ENCODE assay signal across 27 cellular contexts in genomic region chr18:55908790-55909408, GRCh38.
DNase-seq lines count a peak whose midpoint lies in the region; ATAC-seq, FAIRE-seq and TF ChIP-seq lines count a peak whose summit lies in the region.
"Had no signal": no experiment of that assay in that cellular context is flagged by ENCODE, and none has a peak within 500 bp of the region (broad histone marks: within the 10 kb centered on the region; RNA-seq: fewer than 3 reads in every experiment).

No MANE protein-coding gene starts in this region.

- no peaks in the 10 kb centered on the region for H3K36me3 Mint-ChIP-seq in T-cell
- H3K36me3 Mint-ChIP-seq: activated naive CD8-positive, alpha-beta T cell; natural killer cell had no signal

- no peaks in the 10 kb centered on the region for H3K36me3 ChIP-seq in HEK293 (ENCODE audit: control insufficient read depth in 2 of 2, insufficient read depth in 1 of 2, low read length in 2 of 2)
- H3K36me3 ChIP-seq: BLaER1 treated with 17β-estradiol and CSF1 and Interleukin-3, amounts not matched to agents 10 nM and 100 nM; right lobe of liver had no signal

- H3K27ac ChIP-seq in A549 (no peak overlapping the region), HEK293 (ENCODE audit: extremely low read depth, low read depth, low read length) (no peak overlapping the region)
- H3K27ac ChIP-seq: BLaER1 treated with 17β-estradiol and CSF1 and Interleukin-3, amounts not matched to agents 10 nM and 100 nM; GM23248; parathyroid adenoma; right lobe of liver had no signal

- POLR2A ChIA-PET in A549 (lab: Yijun Ruan, JAX) = no interaction called here
- POLR2A ChIA-PET in HEK293 (lab: Yijun Ruan, JAX) = no interaction called here
- POLR2A ChIA-PET in T-cell (lab: Charles Lee) = interaction anchor here in 1 of 2 donors (0.6 kb wide), 1 partner anchor 53 kb away, joined by 3 read pairs; no protein-coding TSS in a partner anchor

- TF ChIP-seq POLR2A in A549 (IDR thresholded peaks at IDR 0.05; ENCODE audit: low read length) = no peak

- no peak for TF ChIP-seq CTCF in A549 (IDR thresholded peaks at IDR 0.05)
- TF ChIP-seq CTCF in HEK293 (tag by site-specific recombination; IDR thresholded peaks at IDR 0.05) = no peak

- no peak for DNase-seq in A549 (ENCODE audit: low read depth in 1 of 2, low spot score in 1 of 2)
- DNase-seq in OCI-M1 (lab: John Stamatoyannopoulos, UW) = peak; percentile 48
- DNase-seq in left kidney (ENCODE audit: low read depth, low spot score) = peak; percentile 73
- no peak for DNase-seq in activated CD4-positive, alpha-beta T cell treated with anti-CD3 and anti-CD28 coated beads, Interleukin-2, amount 50 U/mL, for 1 hour
- DNase-seq in HPDE6-E6E7 (ENCODE audit: extremely low spot score) = no peak
- no peak for DNase-seq in T-cell
- DNase-seq: activated CD4-positive, alpha-beta T cell treated with anti-CD3 and anti-CD28 coated beads for 36 hours; Caco-2; cerebellar nuclear complex; DMS79 treated with DMSO at 0.1 percent for 48 hours; GM23248; KG1; natural killer cell; NCI-H1930; NCI-H2227 treated with DMSO at 0.1 percent for 48 hours; NCI-H748 treated with DMSO at 0.1 percent for 48 hours; right lobe of liver; substantia nigra; T-helper 1 cell had no signal

- no peak overlapping the region for H3K27ac Mint-ChIP-seq in T-cell
- H3K27ac Mint-ChIP-seq: activated CD4-positive, alpha-beta T cell treated with anti-CD3 and anti-CD28 coated beads for 36 hours; activated naive CD8-positive, alpha-beta T cell; activated T-helper 1 cell treated with anti-CD3 and anti-CD28 coated beads, Interleukin-12 subunit alpha, Interleukin-12 subunit beta, Interleukin-2, Interleukin-4 antibody, amounts not matched to agents 30 ng/mL and 10 ng/mL and 1 ng/mL, durations not matched to agents 14 hours and 24 hours and 36 hours; natural killer cell had no signal

- CTCF ChIA-PET in A549 (lab: Yijun Ruan, JAX) = no interaction called here
- CTCF ChIA-PET in HEK293 (lab: Yijun Ruan, JAX) = no interaction called here
- CTCF ChIA-PET in T-cell (lab: Charles Lee) = no interaction called here

- ATAC-seq in A549 (no peak), T-cell (replicated peaks in 1 of 4) (no peak), HG03442 (IDR thresholded peaks at IDR 0.05; ENCODE audit: unreplicated experiment) (no peak)
- ATAC-seq: activated CD4-positive, alpha-beta T cell treated with anti-CD3 and anti-CD28 coated beads for 36 hours; natural killer cell had no signal

- no peak overlapping the region for H3K4me3 Mint-ChIP-seq in T-cell
- H3K4me3 Mint-ChIP-seq: activated CD4-positive, alpha-beta T cell treated with anti-CD3 and anti-CD28 coated beads for 36 hours; activated naive CD8-positive, alpha-beta T cell; activated T-helper 1 cell treated with anti-CD3 and anti-CD28 coated beads, Interleukin-12 subunit alpha, Interleukin-12 subunit beta, Interleukin-2, Interleukin-4 antibody, amounts not matched to agents 30 ng/mL and 10 ng/mL and 1 ng/mL, durations not matched to agents 14 hours and 24 hours and 36 hours; natural killer cell had no signal

- TF ChIP-seq EP300 in A549 (IDR thresholded peaks at IDR 0.05) = no peak

- no peak for TF ChIP-seq RAD21 in A549 (conservative IDR thresholded peaks at IDR 0.05 in 1 of 2, IDR thresholded peaks at IDR 0.05 in 1 of 2)

- peak overlapping the region; percentile 44 for H3K4me2 ChIP-seq in A549
- H3K4me2 ChIP-seq: BLaER1 treated with 17β-estradiol and CSF1 and Interleukin-3, amounts not matched to agents 10 nM and 100 nM had no signal

- no peaks in the 10 kb centered on the region for H3K4me1 ChIP-seq in A549
- peaks cover 5% of the 10 kb centered on the region; the same call in 1 of the 2 replicates for H3K4me1 ChIP-seq in HEK293 (ENCODE audit: control insufficient read depth, insufficient read depth, low read length)
- H3K4me1 ChIP-seq: Caco-2, parathyroid adenoma, right lobe of liver had no signal

- H3K9me3 ChIP-seq in A549 (no peaks in the 10 kb centered on the region), HEK293 (ENCODE audit: control insufficient read depth, insufficient read depth, low read depth, low read length) (no peaks in the 10 kb centered on the region)
- H3K9me3 ChIP-seq: Caco-2, right lobe of liver had no signal

- H3K4me3 ChIP-seq in A549 (no peak overlapping the region), HEK293 (ENCODE audit: low read depth, low read length) (no peak overlapping the region)
- H3K4me3 ChIP-seq: BLaER1 treated with 17β-estradiol and CSF1 and Interleukin-3, amounts not matched to agents 10 nM and 100 nM; GM23248; right lobe of liver had no signal

- peaks cover 0 to 2% (median 0%) of the 10 kb centered on the region in 3 donors for H3K4me1 Mint-ChIP-seq in T-cell
- H3K4me1 Mint-ChIP-seq: natural killer cell had no signal

- FAIRE-seq in A549 (lab: Jason Lieb, UNC) = no peak
- FAIRE-seq: A204.1, GM12891 had no signal

- peaks cover 0 to 5% (median 5%) of the 10 kb centered on the region in 3 donors for H3K9me3 Mint-ChIP-seq in T-cell
- H3K9me3 Mint-ChIP-seq: activated T-helper 1 cell treated with anti-CD3 and anti-CD28 coated beads, Interleukin-12 subunit alpha, Interleukin-12 subunit beta, Interleukin-2, Interleukin-4 antibody, amounts not matched to agents 30 ng/mL and 10 ng/mL and 1 ng/mL, durations not matched to agents 14 hours and 24 hours and 36 hours had no signal

- WGBS in A549 (ENCODE audit: missing lambda C conversion rate) = 39% methylated on average over 5 of the region's 5 CpGs

- no peaks in the 10 kb centered on the region for H3K27me3 Mint-ChIP-seq in T-cell
- H3K27me3 Mint-ChIP-seq: activated CD4-positive, alpha-beta T cell treated with anti-CD3 and anti-CD28 coated beads for 36 hours; activated naive CD8-positive, alpha-beta T cell had no signal

TF ChIP-seq in A549, 52 proteins besides CTCF, POLR2A, EP300 and RAD21:
- no peak for TF ChIP-seq HOXB5 (CRISPR knock-in tag; IDR thresholded peaks at IDR 0.05)
- no peak for TF ChIP-seq E2F6 (IDR thresholded peaks at IDR 0.05; ENCODE audit: borderline replicate concordance, low read depth)
- no peak for TF ChIP-seq SREBF2 (IDR thresholded peaks at IDR 0.05)
- TF ChIP-seq USF2 (IDR thresholded peaks at IDR 0.05) = no peak

TF ChIP-seq in HEK293, 187 proteins besides CTCF, POLR2A, EP300 and RAD21 (continues in another document):
- no peak for TF ChIP-seq ZNF623 (tag by site-specific recombination; IDR thresholded peaks at IDR 0.05)
- no peak for TF ChIP-seq ZNF2 (tag by site-specific recombination; IDR thresholded peaks at IDR 0.05)
- peak; percentile 53 for TF ChIP-seq WT1 (tag by site-specific recombination; IDR thresholded peaks at IDR 0.05)
- TF ChIP-seq ZBTB11 (tag by site-specific recombination; conservative IDR thresholded peaks at IDR 0.05; ENCODE audit: low read depth) = no peak
- TF ChIP-seq TCF7L2 (IDR thresholded peaks at IDR 0.05; ENCODE audit: borderline replicate concordance, low read depth, low read length) = peak; percentile 46; the same call in 1 of the 2 replicates
- no peak for TF ChIP-seq ZXDB (tag by site-specific recombination; IDR thresholded peaks at IDR 0.05)
- TF ChIP-seq FEZF1 (tag by site-specific recombination; IDR thresholded peaks at IDR 0.05) = 0 out of 2 replicates have a peak, but pooled peaks have one; percentile 21
- TF ChIP-seq TSHZ1 (tag by site-specific recombination; IDR thresholded peaks at IDR 0.05; ENCODE audit: borderline replicate concordance) = no peak

Comparison
In these comparisons a context has a peak if more than half of its experiments do, and no peak if none do; other contexts are left out.
1. DNase-seq: peak in OCI-M1 (single experiment) and left kidney (single experiment); none in A549 (0 of 2), activated CD4-positive, alpha-beta T cell treated with anti-CD3 and anti-CD28 coated beads, Interleukin-2, amount 50 U/mL, for 1 hour (single experiment), HPDE6-E6E7 (single experiment) and T-cell (0 of 34).